In the genomic region with DNA sequence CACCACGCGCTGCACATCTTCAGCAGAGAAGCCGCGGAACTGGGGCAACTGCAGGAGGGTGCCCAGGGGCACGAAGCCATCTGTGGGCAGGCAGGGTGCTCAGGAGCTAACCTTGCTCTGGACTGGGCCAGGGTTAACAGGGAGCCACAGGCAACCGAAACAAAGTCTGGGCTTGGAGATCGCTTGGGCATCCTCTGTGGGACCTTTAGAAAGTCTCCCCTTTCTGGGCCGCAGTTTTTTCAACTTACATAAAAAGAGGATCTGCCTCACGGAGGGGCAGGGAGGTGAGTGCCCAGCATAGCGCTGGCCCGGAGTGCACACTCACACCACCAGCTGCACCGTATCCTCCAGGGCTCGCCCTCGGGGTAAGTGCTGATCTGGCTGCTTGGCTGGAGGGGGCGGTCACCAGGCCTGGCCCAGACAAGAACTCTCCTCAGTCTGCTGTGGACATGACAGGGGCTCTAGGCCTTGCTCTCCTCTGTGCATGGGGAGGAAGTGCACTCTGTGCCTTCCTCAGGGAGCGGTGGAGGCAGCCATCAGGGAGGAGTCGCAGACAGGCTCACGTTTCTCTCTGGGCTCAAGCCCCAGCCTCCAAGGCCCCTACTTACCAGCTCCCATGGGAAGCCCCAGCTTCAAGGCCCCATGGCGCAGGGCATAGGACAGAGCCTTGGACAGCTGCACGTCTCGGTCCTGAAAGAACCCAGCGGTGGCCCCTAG, we compare ENCODE assay signal across 8 cellular contexts. TPM values are rescaled to one million over a fixed set of nuclear protein-coding genes. Genes with fewer than 3 reads are reported as not detected.
DNase-seq lines count a peak whose midpoint lies in the region; ATAC-seq and TF ChIP-seq lines count a peak whose summit lies in the region.

No MANE protein-coding gene starts in this region.

- peaks cover 20 to 25% of the 10 kb centered on the region in 2 donors for H3K4me1 Mint-ChIP-seq in natural killer cell treated with Interleukin-12 subunit alpha and Interleukin-12 subunit beta and Interleukin-15 and Interleukin-18, amount 100 ng/mL, for 72 hours (ENCODE audit: low read depth in 2 of 2)

- DNase-seq in MM.1S = peak; percentile 6
- no peak for DNase-seq in colonic mucosa
- no peak for DNase-seq in natural killer cell treated with Interleukin-12 subunit alpha and Interleukin-12 subunit beta and Interleukin-15 and Interleukin-18, amount 100 ng/mL, for 72 hours (ENCODE audit: low spot score)
- no peak for DNase-seq in NCI-H345 (lab: John Stamatoyannopoulos, UW)
- no peak for DNase-seq in anterior cingulate cortex (lab: John Stamatoyannopoulos, UW)

- H3K4me3 ChIP-seq in BLaER1 treated with 17β-estradiol and CSF1 and Interleukin-3, amounts not matched to agents 10 nM and 100 nM = peak overlapping the region; percentile 62 to 79 (median 72)
- peak overlapping the region; percentile 87 for H3K4me3 ChIP-seq in MM.1S (ENCODE audit: low read length)
- H3K4me3 ChIP-seq in colonic mucosa = peak overlapping the region; percentile 60

- H3K4me1 ChIP-seq in BLaER1 treated with 17β-estradiol and CSF1 and Interleukin-3, amounts not matched to agents 10 nM and 100 nM = peaks cover 67 to 91% (median 73%) of the 10 kb centered on the region in 10 experiments
- peaks cover 14% of the 10 kb centered on the region for H3K4me1 ChIP-seq in MM.1S (ENCODE audit: low read length)
- H3K4me1 ChIP-seq in colonic mucosa = peaks cover 21% of the 10 kb centered on the region

- H3K27me3 ChIP-seq in BLaER1 treated with 17β-estradiol and CSF1 and Interleukin-3, amounts not matched to agents 10 nM and 100 nM = no peaks in the 10 kb centered on the region
- H3K27me3 ChIP-seq in MM.1S (replicated peaks; ENCODE audit: insufficient read depth, low read length) (no peaks in the 10 kb centered on the region), colonic mucosa (no peaks in the 10 kb centered on the region)

- H3K9ac ChIP-seq in BLaER1 treated with 17β-estradiol and CSF1 and Interleukin-3, amounts not matched to agents 10 nM and 100 nM = peak overlapping the region; percentile 75 to 91 (median 83)
- H3K9ac ChIP-seq in MM.1S (ENCODE audit: low read length) (peak overlapping the region; percentile 79; the same call in 1 of the 2 replicates), colonic mucosa (ENCODE audit: low read depth in 2 of 2, low read length in 2 of 2) (peak overlapping the region; percentile 97 to 99)

- peak overlapping the region; percentile 94 to 100 (median 98) for H3K4me2 ChIP-seq in BLaER1 treated with 17β-estradiol and CSF1 and Interleukin-3, amounts not matched to agents 10 nM and 100 nM
- peak overlapping the region; percentile 93 for H3K4me2 ChIP-seq in MM.1S (ENCODE audit: low read depth, low read length)

- ATAC-seq in natural killer cell treated with Interleukin-12 subunit alpha and Interleukin-12 subunit beta and Interleukin-15 and Interleukin-18, amount 100 ng/mL, for 72 hours = no peak
- ATAC-seq in GM21723 (IDR thresholded peaks at IDR 0.05; ENCODE audit: unreplicated experiment) (no peak), GM19395 (IDR thresholded peaks at IDR 0.05; ENCODE audit: unreplicated experiment) (no peak)

- no peaks in the 10 kb centered on the region for H3K9me3 ChIP-seq in BLaER1 treated with 17β-estradiol and CSF1 and Interleukin-3, amounts not matched to agents 10 nM and 100 nM (replicated peaks in 1 of 11)
- H3K9me3 ChIP-seq in MM.1S (replicated peaks; ENCODE audit: insufficient read depth, low read length) (no peaks in the 10 kb centered on the region), colonic mucosa (no peaks in the 10 kb centered on the region)

- no peaks in the 10 kb centered on the region for H3K9me3 Mint-ChIP-seq in natural killer cell treated with Interleukin-12 subunit alpha and Interleukin-12 subunit beta and Interleukin-15 and Interleukin-18, amount 100 ng/mL, for 72 hours

- peak overlapping the region; percentile 79 to 80 for H3K27ac Mint-ChIP-seq in natural killer cell treated with Interleukin-12 subunit alpha and Interleukin-12 subunit beta and Interleukin-15 and Interleukin-18, amount 100 ng/mL, for 72 hours

- peak overlapping the region; percentile 32 to 95 (median 87); a peak in 21 of 22 replicates for H3K27ac ChIP-seq in BLaER1 treated with 17β-estradiol and CSF1 and Interleukin-3, amounts not matched to agents 10 nM and 100 nM
- no peak overlapping the region for H3K27ac ChIP-seq in MM.1S (ENCODE audit: low read length)
- H3K27ac ChIP-seq in colonic mucosa = peak overlapping the region; percentile 83

- peaks cover 5% of the 10 kb centered on the region for H3F3A ChIP-seq in MM.1S (ENCODE audit: insufficient read depth, low read length)

- TF ChIP-seq CTCF in MM.1S (IDR thresholded peaks at IDR 0.05; ENCODE audit: low read length) (no peak), colonic mucosa (IDR thresholded peaks at IDR 0.05) (no peak)

- H3K36me3 ChIP-seq in BLaER1 treated with 17β-estradiol and CSF1 and Interleukin-3, amounts not matched to agents 10 nM and 100 nM = peaks cover 44 to 59% (median 48%) of the 10 kb centered on the region in 11 experiments
- H3K36me3 ChIP-seq in MM.1S (replicated peaks; ENCODE audit: insufficient read depth, low read length) = no peaks in the 10 kb centered on the region
- H3K36me3 ChIP-seq in colonic mucosa = no peaks in the 10 kb centered on the region

- no peaks in the 10 kb centered on the region for H3K27me3 Mint-ChIP-seq in natural killer cell treated with Interleukin-12 subunit alpha and Interleukin-12 subunit beta and Interleukin-15 and Interleukin-18, amount 100 ng/mL, for 72 hours

- H4K20me1 ChIP-seq in BLaER1 treated with 17β-estradiol and CSF1 and Interleukin-3, amounts not matched to agents 10 nM and 100 nM = peaks cover 8 to 68% (median 46%) of the 10 kb centered on the region in 11 experiments; a peak in 21 of 22 replicates
- H4K20me1 ChIP-seq in MM.1S (ENCODE audit: insufficient read depth, low read length) = no peaks in the 10 kb centered on the region

- H3K79me2 ChIP-seq in MM.1S (ENCODE audit: low read length) = peaks cover 25% of the 10 kb centered on the region

- peak overlapping the region; percentile 86; the same call in 1 of the 2 replicates for H2AFZ ChIP-seq in MM.1S (ENCODE audit: low read length)

- H3K36me3 Mint-ChIP-seq in natural killer cell treated with Interleukin-12 subunit alpha and Interleukin-12 subunit beta and Interleukin-15 and Interleukin-18, amount 100 ng/mL, for 72 hours = no peaks in the 10 kb centered on the region

- peak overlapping the region; percentile 84 for H3K4me3 Mint-ChIP-seq in natural killer cell treated with Interleukin-12 subunit alpha and Interleukin-12 subunit beta and Interleukin-15 and Interleukin-18, amount 100 ng/mL, for 72 hours

- intact Hi-C loops in colonic mucosa (cut with DNase I) = no loop called here

- no peaks in the 10 kb centered on the region for H3K9me2 ChIP-seq in MM.1S (replicated peaks; ENCODE audit: insufficient read depth, low read length)

RNA-seq across cellular contexts. Expression of gene TRPT1, which starts 0.9 kb away (rescaled TPM):
- total RNA-seq in colonic mucosa = 10 to 100 TPM; 52.3 to 63.6 TPM
- total RNA-seq in natural killer cell treated with Interleukin-12 subunit alpha and Interleukin-12 subunit beta and Interleukin-15 and Interleukin-18, amount 100 ng/mL, for 72 hours = 10 to 100 TPM; 30.5 to 35.7 TPM

RNA-seq across cellular contexts. Expression of gene NUDT22, which starts 1.0 kb away (rescaled TPM):
- 100 to 1,000 TPM; 110 to 168 TPM for total RNA-seq in colonic mucosa
- total RNA-seq in natural killer cell treated with Interleukin-12 subunit alpha and Interleukin-12 subunit beta and Interleukin-15 and Interleukin-18, amount 100 ng/mL, for 72 hours = 100 to 1,000 TPM in 1 of 2 donors, 10 to 100 TPM in 1; 83.6 to 120 TPM

RNA-seq across cellular contexts. Expression of gene DNAJC4, which starts 5.3 kb away (rescaled TPM):
- total RNA-seq in colonic mucosa = 10 to 100 TPM; 39.9 to 50.3 TPM
- total RNA-seq in natural killer cell treated with Interleukin-12 subunit alpha and Interleukin-12 subunit beta and Interleukin-15 and Interleukin-18, amount 100 ng/mL, for 72 hours = 10 to 100 TPM; 31.2 to 33.0 TPM

RNA-seq across cellular contexts. Expression of gene VEGFB, which starts 9.3 kb away (rescaled TPM):
- 10 to 100 TPM; 25.9 to 59.5 TPM for total RNA-seq in colonic mucosa
- 10 to 100 TPM; 38.7 to 42.3 TPM for total RNA-seq in natural killer cell treated with Interleukin-12 subunit alpha and Interleukin-12 subunit beta and Interleukin-15 and Interleukin-18, amount 100 ng/mL, for 72 hours

RNA-seq across cellular contexts. Expression of gene FKBP2, which starts 15.8 kb away (rescaled TPM):
- 100 to 1,000 TPM in 1 of 2 donors, 10 to 100 TPM in 1; 71.7 to 104 TPM for total RNA-seq in colonic mucosa
- 10 to 100 TPM; 33.1 to 53.5 TPM for total RNA-seq in natural killer cell treated with Interleukin-12 subunit alpha and Interleukin-12 subunit beta and Interleukin-15 and Interleukin-18, amount 100 ng/mL, for 72 hours
